19 cellular contexts compared by ENCODE assay signal in genomic region chr17:34715504-34715903, GRCh38.
A peak's percentile ranks its signal among the peaks of the same experiment; 100 is the strongest.
DNase-seq lines count a peak whose midpoint lies in the region.
"Had no signal": no experiment of that assay in that cellular context is flagged by ENCODE, and none has a peak within 500 bp of the region (broad histone marks: within the 10 kb centered on the region; RNA-seq: fewer than 3 reads in every experiment).

No MANE protein-coding gene starts in this region.

- no peak overlapping the region for H3K4me2 ChIP-seq in neuronal stem cell (ENCODE audit: insufficient read depth, low read length, poor library complexity, severe bottlenecking)
- H3K4me2 ChIP-seq: BLaER1 had no signal

- H3K36me3 Mint-ChIP-seq in activated CD4-positive, alpha-beta memory T cell treated with anti-CD3 and anti-CD28 coated beads, Interleukin-2, amount 10 ng/mL, durations not matched to agents 7 days and 5 days (ENCODE audit: low read depth), result no peaks in the 10 kb centered on the region
- no peaks in the 10 kb centered on the region for H3K36me3 Mint-ChIP-seq in activated CD4-positive, alpha-beta memory T cell treated with anti-CD3 and anti-CD28 coated beads for 36 hours
- no peaks in the 10 kb centered on the region for H3K36me3 Mint-ChIP-seq in activated T-cell treated with anti-CD3 and anti-CD28 coated beads, Interleukin-2, amount 50 U/mL, for 24 hours (ENCODE audit: low read depth)
- H3K36me3 Mint-ChIP-seq: CD8-positive, alpha-beta memory T cell had no signal

- no peaks in the 10 kb centered on the region for H3K9me3 ChIP-seq in neuronal stem cell (replicated peaks in 1 of 2; ENCODE audit: control insufficient read depth in 2 of 2, insufficient read depth in 1 of 2, low read depth in 1 of 2, low read length in 2 of 2)
- H3K9me3 ChIP-seq: BLaER1 had no signal

- no peak overlapping the region for H2AK5ac ChIP-seq in neuronal stem cell (ENCODE audit: low read depth, low read length)

- intact Hi-C loops in activated CD4-positive, alpha-beta memory T cell treated with anti-CD3 and anti-CD28 coated beads for 36 hours (cut with micrococcal nuclease), result no loop called here

- no peak overlapping the region for H3K4me3 ChIP-seq in neuronal stem cell (ENCODE audit: low read length in 2 of 2)
- H3K4me3 ChIP-seq: BLaER1, GM12878 had no signal

- H3K36me3 ChIP-seq in neuronal stem cell (replicated peaks in 1 of 2; ENCODE audit: control insufficient read depth in 2 of 2, insufficient read depth in 2 of 2, low read length in 2 of 2), result no peaks in the 10 kb centered on the region
- H3K36me3 ChIP-seq: BLaER1 had no signal

- no peak overlapping the region for H4K91ac ChIP-seq in neuronal stem cell (ENCODE audit: low read depth, low read length, poor library complexity)

- peak overlapping the region; percentile 53 for H3K18ac ChIP-seq in neuronal stem cell (ENCODE audit: low read length)

- no peak overlapping the region for H2BK5ac ChIP-seq in neuronal stem cell (ENCODE audit: low read length)

- no peak overlapping the region for H3K14ac ChIP-seq in neuronal stem cell (ENCODE audit: low read length)

- CTCF ChIA-PET in activated CD4-positive, alpha-beta memory T cell treated with anti-CD3 and anti-CD28 coated beads, Interleukin-2, amount 10 ng/mL, durations not matched to agents 7 days and 5 days (lab: Charles Lee), result no interaction called here
- CTCF ChIA-PET in activated CD4-positive, alpha-beta memory T cell treated with anti-CD3 and anti-CD28 coated beads for 36 hours (lab: Charles Lee), result no interaction called here

- H3K23ac ChIP-seq in neuronal stem cell (ENCODE audit: low read depth, low read length, poor library complexity), result no peak overlapping the region

- H3K4me3 Mint-ChIP-seq in activated CD4-positive, alpha-beta memory T cell treated with anti-CD3 and anti-CD28 coated beads, Interleukin-2, amount 10 ng/mL, durations not matched to agents 7 days and 5 days, result no peak overlapping the region
- no peak overlapping the region for H3K4me3 Mint-ChIP-seq in activated CD4-positive, alpha-beta memory T cell treated with anti-CD3 and anti-CD28 coated beads for 36 hours
- no peak overlapping the region for H3K4me3 Mint-ChIP-seq in activated T-cell treated with anti-CD3 and anti-CD28 coated beads, Interleukin-2, amount 50 U/mL, for 24 hours
- H3K4me3 Mint-ChIP-seq: B cell; CD4-positive, alpha-beta T cell; CD8-positive, alpha-beta memory T cell had no signal

- H3K4ac ChIP-seq in neuronal stem cell (ENCODE audit: low read length), result no peak overlapping the region

- peaks cover 0 to 3% of the 10 kb centered on the region in 2 donors for H3K4me1 ChIP-seq in neuronal stem cell (ENCODE audit: control insufficient read depth in 2 of 2, insufficient read depth in 1 of 2, low read depth in 1 of 2, low read length in 2 of 2)
- H3K4me1 ChIP-seq: BLaER1 had no signal

- peaks cover 7% of the 10 kb centered on the region for H3K27me3 Mint-ChIP-seq in activated CD4-positive, alpha-beta memory T cell treated with anti-CD3 and anti-CD28 coated beads, Interleukin-2, amount 10 ng/mL, durations not matched to agents 7 days and 5 days
- H3K27me3 Mint-ChIP-seq in activated CD4-positive, alpha-beta memory T cell treated with anti-CD3 and anti-CD28 coated beads for 36 hours, result peaks cover 8% of the 10 kb centered on the region
- H3K27me3 Mint-ChIP-seq in activated T-cell treated with anti-CD3 and anti-CD28 coated beads, Interleukin-2, amount 50 U/mL, for 24 hours, result peaks cover 17% of the 10 kb centered on the region

- H2BK15ac ChIP-seq in neuronal stem cell (ENCODE audit: low read length), result no peak overlapping the region

- H3K27ac Mint-ChIP-seq in activated CD4-positive, alpha-beta memory T cell treated with anti-CD3 and anti-CD28 coated beads, Interleukin-2, amount 10 ng/mL, durations not matched to agents 7 days and 5 days, result no peak overlapping the region
- H3K27ac Mint-ChIP-seq in activated CD4-positive, alpha-beta memory T cell treated with anti-CD3 and anti-CD28 coated beads for 36 hours, result no peak overlapping the region
- H3K27ac Mint-ChIP-seq in activated T-cell treated with anti-CD3 and anti-CD28 coated beads, Interleukin-2, amount 50 U/mL, for 24 hours, result no peak overlapping the region
- H3K27ac Mint-ChIP-seq: B cell; CD4-positive, alpha-beta T cell; CD8-positive, alpha-beta memory T cell had no signal

- DNase-seq in activated CD4-positive, alpha-beta memory T cell treated with anti-CD3 and anti-CD28 coated beads, Interleukin-2, amount 10 ng/mL, durations not matched to agents 7 days and 5 days, result peak; percentile 0
- DNase-seq in activated CD4-positive, alpha-beta memory T cell treated with anti-CD3 and anti-CD28 coated beads for 36 hours, result no peak
- DNase-seq in ecto neural progenitor cell (ENCODE audit: low spot score), result peak; percentile 30
- no peak for DNase-seq in neuronal stem cell (ENCODE audit: low spot score)
- DNase-seq in activated T-cell treated with anti-CD3 and anti-CD28 coated beads, Interleukin-2, amount 50 U/mL, for 24 hours, result no peak
- no peak for DNase-seq in CD1c-positive myeloid dendritic cell (ENCODE audit: extremely low spot score)
- DNase-seq: CD4-positive, alpha-beta T cell; CD8-positive, alpha-beta memory T cell; DMS 273 treated with DMSO at 0.1 percent for 48 hours; DMS79; EL; GDM1; GOT3; HCEC 1CT had no signal

- no peak overlapping the region for H2BK120ac ChIP-seq in neuronal stem cell (ENCODE audit: low read depth, low read length)

- no peak overlapping the region for H3K27ac ChIP-seq in neuronal stem cell (replicated peaks; ENCODE audit: low read length)
- H3K27ac ChIP-seq: 22Rv1, BLaER1, C4-2B had no signal

- no peaks in the 10 kb centered on the region for H3K79me1 ChIP-seq in neuronal stem cell (ENCODE audit: low read depth, low read length)

- H3K27me3 ChIP-seq in neuronal stem cell (ENCODE audit: control insufficient read depth in 3 of 3, insufficient read depth in 3 of 3, low read depth in 1 of 3, low read length in 3 of 3), result no peaks in the 10 kb centered on the region
- H3K27me3 ChIP-seq: BLaER1 had no signal

- H4K8ac ChIP-seq in neuronal stem cell (ENCODE audit: low read depth, low read length), result no peak overlapping the region

- H2BK12ac ChIP-seq in neuronal stem cell (ENCODE audit: low read length), result no peak overlapping the region

- H3K4me1 Mint-ChIP-seq in activated CD4-positive, alpha-beta memory T cell treated with anti-CD3 and anti-CD28 coated beads, Interleukin-2, amount 10 ng/mL, durations not matched to agents 7 days and 5 days, result no peaks in the 10 kb centered on the region
- H3K4me1 Mint-ChIP-seq in activated CD4-positive, alpha-beta memory T cell treated with anti-CD3 and anti-CD28 coated beads for 36 hours (ENCODE audit: low read depth), result no peaks in the 10 kb centered on the region
- no peaks in the 10 kb centered on the region for H3K4me1 Mint-ChIP-seq in activated T-cell treated with anti-CD3 and anti-CD28 coated beads, Interleukin-2, amount 50 U/mL, for 24 hours (ENCODE audit: low read depth)
- H3K4me1 Mint-ChIP-seq: B cell; CD8-positive, alpha-beta memory T cell had no signal

- no CpG with 5 or more reads among the region's 5 CpGs for WGBS in neuronal stem cell (ENCODE audit: extremely low coverage in 2 of 2, insufficient read length in 2 of 2, insufficient replicate concordance in 1 of 2), 2 donors

- POLR2A ChIA-PET in activated CD4-positive, alpha-beta memory T cell treated with anti-CD3 and anti-CD28 coated beads, Interleukin-2, amount 10 ng/mL, durations not matched to agents 7 days and 5 days (lab: Charles Lee), result no interaction called here
- POLR2A ChIA-PET in activated CD4-positive, alpha-beta memory T cell treated with anti-CD3 and anti-CD28 coated beads for 36 hours (lab: Charles Lee), result no interaction called here

- H3K9me3 Mint-ChIP-seq in activated CD4-positive, alpha-beta memory T cell treated with anti-CD3 and anti-CD28 coated beads, Interleukin-2, amount 10 ng/mL, durations not matched to agents 7 days and 5 days, result no peaks in the 10 kb centered on the region
- peaks cover 2% of the 10 kb centered on the region for H3K9me3 Mint-ChIP-seq in activated CD4-positive, alpha-beta memory T cell treated with anti-CD3 and anti-CD28 coated beads for 36 hours
- H3K9me3 Mint-ChIP-seq in activated T-cell treated with anti-CD3 and anti-CD28 coated beads, Interleukin-2, amount 50 U/mL, for 24 hours, result no peaks in the 10 kb centered on the region
- H3K9me3 Mint-ChIP-seq: CD4-positive, alpha-beta T cell; CD8-positive, alpha-beta memory T cell had no signal

- no peak overlapping the region for H2AFZ ChIP-seq in neuronal stem cell (ENCODE audit: low read length)

- no peak overlapping the region for H3K9ac ChIP-seq in neuronal stem cell (ENCODE audit: low read depth, low read length, poor library complexity)
- H3K9ac ChIP-seq: BLaER1 had no signal

Comparison
In these comparisons a context has a peak if more than half of its experiments do, and no peak if none do; other contexts are left out.
1. DNase-seq: peak in activated CD4-positive, alpha-beta memory T cell treated with anti-CD3 and anti-CD28 coated beads, Interleukin-2, amount 10 ng/mL, durations not matched to agents 7 days and 5 days (single experiment) and ecto neural progenitor cell (single experiment); none in activated CD4-positive, alpha-beta memory T cell treated with anti-CD3 and anti-CD28 coated beads for 36 hours (single experiment), neuronal stem cell (single experiment), activated T-cell treated with anti-CD3 and anti-CD28 coated beads, Interleukin-2, amount 50 U/mL, for 24 hours (single experiment) and CD1c-positive myeloid dendritic cell (single experiment).